Comparison of ENCODE assay signal across 20 cellular contexts in the genomic region with DNA sequence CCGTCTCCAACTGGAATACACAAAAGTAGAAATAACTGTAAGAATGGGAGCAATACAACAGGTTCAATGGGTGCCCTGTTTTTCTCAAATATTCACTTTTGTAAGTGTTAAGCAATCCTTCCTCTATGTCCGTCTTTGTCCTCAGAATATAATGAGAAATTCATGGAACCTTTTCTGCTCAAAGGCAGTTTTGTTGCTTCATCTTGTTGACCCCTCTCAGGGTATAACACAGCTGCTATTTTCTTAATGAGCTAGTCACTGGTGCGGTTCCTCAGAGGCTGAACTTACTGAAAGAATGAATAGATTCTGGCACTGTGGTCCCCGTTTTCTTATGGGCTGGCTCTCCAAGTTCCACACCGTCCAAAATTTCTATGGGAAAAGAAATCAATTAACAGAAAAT. TPM values are rescaled to one million over a fixed set of nuclear protein-coding genes. Genes with fewer than 3 reads are reported as not detected.
A peak's percentile ranks its signal among the peaks of the same experiment; 100 is the strongest.
DNase-seq lines count a peak whose midpoint lies in the region; ATAC-seq and TF ChIP-seq lines count a peak whose summit lies in the region.
"Had no signal": no experiment of that assay in that cellular context is flagged by ENCODE, and none has a peak within 500 bp of the region (broad histone marks: within the 10 kb centered on the region; RNA-seq: fewer than 3 reads in every experiment).

No MANE protein-coding gene starts in this region.

- no peaks in the 10 kb centered on the region for H3K9me2 ChIP-seq in GM23338 (ENCODE audit: insufficient read depth)
- H3K9me2 ChIP-seq in GM23248 (ENCODE audit: insufficient read depth), result no peaks in the 10 kb centered on the region

- H2AFZ ChIP-seq in GM23338 (no peak overlapping the region), GM23248 (no peak overlapping the region), mammary epithelial cell (ENCODE audit: low read depth, low read length) (no peak overlapping the region)

- H3K79me2 ChIP-seq in GM23338 (replicated peaks; ENCODE audit: insufficient read depth), result no peaks in the 10 kb centered on the region
- no peaks in the 10 kb centered on the region for H3K79me2 ChIP-seq in GM23248 (ENCODE audit: insufficient read depth)
- H3K79me2 ChIP-seq in mammary epithelial cell (ENCODE audit: insufficient read depth, low read length), result no peaks in the 10 kb centered on the region

- H3K4me3 ChIP-seq in GM23338 (no peak overlapping the region), GM23248 (no peak overlapping the region), mammary epithelial cell (replicated peaks in 1 of 3; ENCODE audit: insufficient read depth in 1 of 3, low read depth in 2 of 3, low read length in 3 of 3) (no peak overlapping the region)

- H3K4me1 ChIP-seq in GM23338 (ENCODE audit: insufficient read depth) (no peaks in the 10 kb centered on the region), GM23248 (ENCODE audit: insufficient read depth) (no peaks in the 10 kb centered on the region), mammary epithelial cell (ENCODE audit: insufficient read depth, low read length) (no peaks in the 10 kb centered on the region)

- H4K20me1 ChIP-seq in GM23338 (replicated peaks; ENCODE audit: insufficient read depth) (no peaks in the 10 kb centered on the region), GM23248 (ENCODE audit: insufficient read depth) (no peaks in the 10 kb centered on the region), mammary epithelial cell (ENCODE audit: insufficient read depth, low read length) (no peaks in the 10 kb centered on the region)

- peak overlapping the region; percentile 60 for H3K27ac ChIP-seq in caudate nucleus (ENCODE audit: low read depth, low read length)
- H3K27ac ChIP-seq in layer of hippocampus (ENCODE audit: low read depth, low read length), result peak overlapping the region; percentile 60
- no peak overlapping the region for H3K27ac ChIP-seq in GM23338 (ENCODE audit: low read depth)
- H3K27ac ChIP-seq in GM23248, result no peak overlapping the region
- H3K27ac ChIP-seq in mammary epithelial cell (ENCODE audit: insufficient read depth, low read depth, low read length), result no peak overlapping the region
- H3K27ac ChIP-seq: C4-2B had no signal

- DNase-seq in Ammon's horn (ENCODE audit: low spot score), result peak; percentile 67
- peak in 14 of 61 donors; percentile 5 to 56 (median 9) for DNase-seq in caudate nucleus (lab: John Stamatoyannopoulos, UW)
- DNase-seq in sciatic nerve (ENCODE audit: low spot score), result no peak
- no peak for DNase-seq in GM23338 (ENCODE audit: low spot score)
- DNase-seq in GM23248, result no peak
- no peak for DNase-seq in mammary epithelial cell
- DNase-seq: AML-193; CD8-positive, alpha-beta memory T cell; DMS53; GDM1; MV-4-11; NCI-H1694 treated with DMSO at 0.1 percent for 48 hours; NCI-H446; NCI-H526; OCI-M1; Right ventricle myocardium superior had no signal

- H3K27me3 Mint-ChIP-seq in GM23338 (ENCODE audit: insufficient read depth, low read depth, poor library complexity), result no peaks in the 10 kb centered on the region
- H3K27me3 Mint-ChIP-seq: CD8-positive, alpha-beta memory T cell; IgD-negative memory B cell had no signal

- H3K27me3 ChIP-seq in layer of hippocampus (ENCODE audit: control insufficient read depth, insufficient read depth, low read length) (no peaks in the 10 kb centered on the region), GM23338 (ENCODE audit: insufficient read depth) (no peaks in the 10 kb centered on the region), GM23248 (replicated peaks; ENCODE audit: insufficient read depth) (no peaks in the 10 kb centered on the region), mammary epithelial cell (ENCODE audit: insufficient read depth, low read length) (no peaks in the 10 kb centered on the region)

- H3K9me3 ChIP-seq in GM23248 (ENCODE audit: low read depth) (no peaks in the 10 kb centered on the region), mammary epithelial cell (replicated peaks; ENCODE audit: insufficient read depth, low read length) (no peaks in the 10 kb centered on the region)

- no TSS peak for BruUV-seq in mammary epithelial cell (replicated peaks; lab: Mats Ljungman, UMichigan)

- peaks cover 58% of the 10 kb centered on the region for H3K36me3 Mint-ChIP-seq in GM23338 (ENCODE audit: low read depth)

- no peak overlapping the region for H3K9ac ChIP-seq in GM23248
- H3K9ac ChIP-seq in mammary epithelial cell (ENCODE audit: insufficient read depth, low read length), result no peak overlapping the region

- WGBS in GM23248 (ENCODE audit: low coverage in 1 of 2, low lambda C conversion rate in 2 of 2, missing lambda C conversion rate in 2 of 2), 2 experiments, result 90 to 91% methylated on average over 5 of the region's 5 CpGs
- WGBS in mammary epithelial cell (ENCODE audit: low coverage, missing lambda C conversion rate), result 46% methylated on average over 5 of the region's 5 CpGs

- H3K4me3 Mint-ChIP-seq in GM23338, result no peak overlapping the region
- H3K4me3 Mint-ChIP-seq: CD8-positive, alpha-beta memory T cell; IgD-negative memory B cell had no signal

- peak; percentile 94 for ATAC-seq in sciatic nerve
- no peak for ATAC-seq in HG03378 (IDR thresholded peaks at IDR 0.05; ENCODE audit: unreplicated experiment)
- ATAC-seq in GM23338, result no peak

- in situ Hi-C loops in GM23248 (cut with MboI) (no loop called here), mammary epithelial cell (cut with MboI; ENCODE audit: low sequenced_read_pairs in 2 of 2) (no loop called here)

- intact Hi-C loops in sciatic nerve (cut with DNase I) (no loop called here), mammary epithelial cell (cut with micrococcal nuclease) (no loop called here)

- TF ChIP-seq CTCF in GM23338 (conservative IDR thresholded peaks at IDR 0.05; ENCODE audit: low read depth in 2 of 2) (no peak), mammary epithelial cell (conservative IDR thresholded peaks at IDR 0.05 in 1 of 2, IDR thresholded peaks at IDR 0.05 in 1 of 2; ENCODE audit: extremely low read depth in 1 of 2, insufficient read depth in 1 of 2, low read depth in 1 of 2, low read length in 2 of 2) (no peak)

- no peaks in the 10 kb centered on the region for H3K9me3 Mint-ChIP-seq in GM23338
- H3K9me3 Mint-ChIP-seq: CD8-positive, alpha-beta memory T cell; IgD-negative memory B cell had no signal

- H3F3A ChIP-seq in GM23338 (replicated peaks; ENCODE audit: low read depth), result no peaks in the 10 kb centered on the region
- no peaks in the 10 kb centered on the region for H3F3A ChIP-seq in GM23248 (ENCODE audit: insufficient read depth)

- no peak overlapping the region for H3K4me2 ChIP-seq in GM23338
- no peak overlapping the region for H3K4me2 ChIP-seq in GM23248 (ENCODE audit: unreplicated experiment)
- H3K4me2 ChIP-seq in mammary epithelial cell (ENCODE audit: insufficient read depth, low read depth, low read length), result no peak overlapping the region

- no peak overlapping the region for H3K27ac Mint-ChIP-seq in GM23338
- H3K27ac Mint-ChIP-seq: CD8-positive, alpha-beta memory T cell had no signal

- dilution Hi-C loops in mammary epithelial cell (cut with HindIII; ENCODE audit: low sequenced_read_pairs), result no loop called here

- peaks cover 26% of the 10 kb centered on the region for H3K36me3 ChIP-seq in GM23338 (ENCODE audit: insufficient read depth)
- H3K36me3 ChIP-seq in GM23248 (ENCODE audit: low read depth), result peaks cover 44% of the 10 kb centered on the region; the same call in 1 of the 2 replicates
- peaks cover 16% of the 10 kb centered on the region for H3K36me3 ChIP-seq in mammary epithelial cell (ENCODE audit: insufficient read depth, low read length)

- H3K4me1 Mint-ChIP-seq in GM23338, result no peaks in the 10 kb centered on the region
- H3K4me1 Mint-ChIP-seq: CD8-positive, alpha-beta memory T cell; IgD-negative memory B cell had no signal

- CTCF ChIA-PET in mammary epithelial cell (lab: Charles Lee; ENCODE audit: low non-redundant PET), result no interaction called here

TF ChIP-seq in GM23338, 12 proteins besides CTCF, POLR2A, EP300 and RAD21:
- TF ChIP-seq, protein P1, sequence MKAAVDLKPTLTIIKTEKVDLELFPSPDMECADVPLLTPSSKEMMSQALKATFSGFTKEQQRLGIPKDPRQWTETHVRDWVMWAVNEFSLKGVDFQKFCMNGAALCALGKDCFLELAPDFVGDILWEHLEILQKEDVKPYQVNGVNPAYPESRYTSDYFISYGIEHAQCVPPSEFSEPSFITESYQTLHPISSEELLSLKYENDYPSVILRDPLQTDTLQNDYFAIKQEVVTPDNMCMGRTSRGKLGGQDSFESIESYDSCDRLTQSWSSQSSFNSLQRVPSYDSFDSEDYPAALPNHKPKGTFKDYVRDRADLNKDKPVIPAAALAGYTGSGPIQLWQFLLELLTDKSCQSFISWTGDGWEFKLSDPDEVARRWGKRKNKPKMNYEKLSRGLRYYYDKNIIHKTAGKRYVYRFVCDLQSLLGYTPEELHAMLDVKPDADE (IDR thresholded peaks at IDR 0.05), result no peak
TF ChIP-seq in GM23338: peak in this region for 0.

RNA-seq across cellular contexts. Expression of a gene that starts 9.7 kb away (rescaled TPM):
- 81.8 TPM for total RNA-seq in sciatic nerve
- 59.5 and 72.9 TPM in 2 replicates for total RNA-seq in GM23338 (2014; rRNA removed; shearing (Covaris generic))
- polyA plus RNA-seq in GM23338 (2016; fragmentation: Nextera tagmentation; extraction: Ambion mirVana), result 39.3 and 55.5 TPM in 2 replicates
- 45.4 and 60.8 TPM in 2 replicates for total RNA-seq in GM23248 (2014; rRNA removed; shearing (Covaris generic))
- polyA plus RNA-seq in GM23248 (2016; fragmentation: Nextera tagmentation; extraction: Ambion mirVana), result 50.9 and 51.2 TPM in 2 replicates
- 10 to 100 TPM; 62.0 to 66.6 TPM for total RNA-seq in mammary epithelial cell
- polyA plus RNA-seq in mammary epithelial cell, result 72.4 TPM
- polyA minus RNA-seq in mammary epithelial cell, result 43.9 TPM

RNA-seq across cellular contexts. Expression of a gene that starts 49.5 kb away (rescaled TPM):
- total RNA-seq in sciatic nerve, result 75.3 TPM
- 144 and 170 TPM in 2 replicates for total RNA-seq in GM23338 (2014; rRNA removed; shearing (Covaris generic))
- polyA plus RNA-seq in GM23338 (2016; fragmentation: Nextera tagmentation; extraction: Ambion mirVana), result 253 and 313 TPM in 2 replicates
- 35.3 and 48.0 TPM in 2 replicates for total RNA-seq in GM23248 (2014; rRNA removed; shearing (Covaris generic))
- polyA plus RNA-seq in GM23248 (2016; fragmentation: Nextera tagmentation; extraction: Ambion mirVana), result 104 and 152 TPM in 2 replicates
- 100 to 1,000 TPM in 1 of 2 donors, 10 to 100 TPM in 1; 32.3 to 187 TPM for total RNA-seq in mammary epithelial cell
- 164 TPM for polyA plus RNA-seq in mammary epithelial cell
- 246 TPM for polyA minus RNA-seq in mammary epithelial cell

Comparison
In these comparisons a context has a peak if more than half of its experiments do, and no peak if none do; other contexts are left out.
1. H3K27ac ChIP-seq: peak in caudate nucleus (single experiment) and layer of hippocampus (single experiment); none in GM23338 (single experiment), GM23248 (single experiment) and mammary epithelial cell (single experiment).